ENCODE assay signal across 1 cellular context in genomic region chr17:47808036-47808829, GRCh38.
TF ChIP-seq lines count a peak whose summit lies in the region.

No MANE protein-coding gene starts in this region.

TF ChIP-seq in GM12878, 131 proteins besides CTCF, POLR2A, EP300 and RAD21:
- TF ChIP-seq BMI1 (IDR thresholded peaks at IDR 0.05; ENCODE audit: borderline replicate concordance) (no peak), SP1 (IDR thresholded peaks at IDR 0.05; ENCODE audit: low read depth, low read length) (no peak), PAX5 (IDR thresholded peaks at IDR 0.05; ENCODE audit: borderline replicate concordance, low read depth, low read length) (no peak), ZZZ3 (IDR thresholded peaks at IDR 0.05; ENCODE audit: control insufficient read depth, insufficient read length, low read depth) (no peak)
